Comparison of ENCODE assay signal across 8 cellular contexts in genomic region chr2:26469092-26469710, GRCh38. TPM values are rescaled to one million over a fixed set of nuclear protein-coding genes. Genes with fewer than 3 reads are reported as not detected.
DNase-seq lines count a peak whose midpoint lies in the region; ATAC-seq, FAIRE-seq and TF ChIP-seq lines count a peak whose summit lies in the region.

No MANE protein-coding gene starts in this region.

- TF ChIP-seq POLR2A in adrenal gland (IDR thresholded peaks at IDR 0.05) = no peak

- ATAC-seq in GM21529 (IDR thresholded peaks at IDR 0.05; ENCODE audit: unreplicated experiment) (no peak), GM21786 (IDR thresholded peaks at IDR 0.05; ENCODE audit: unreplicated experiment) (no peak)

- no peaks in the 10 kb centered on the region for H3K4me1 ChIP-seq in adrenal gland (replicated peaks in 1 of 2)
- no peaks in the 10 kb centered on the region for H3K4me1 ChIP-seq in kidney (ENCODE audit: control insufficient read depth in 1 of 2, insufficient read depth in 1 of 2, low read depth in 1 of 2, low read length in 2 of 2)

- H3K36me3 ChIP-seq in adrenal gland (replicated peaks in 1 of 2) = no peaks in the 10 kb centered on the region
- no peaks in the 10 kb centered on the region for H3K36me3 ChIP-seq in kidney (ENCODE audit: control insufficient read depth in 1 of 2, insufficient read depth in 2 of 2, low read length in 2 of 2)

- peak; percentile 28 for DNase-seq in DMS114 treated with DMSO at 0.1 percent for 48 hours (lab: John Stamatoyannopoulos, UW; ENCODE audit: unreplicated experiment)
- DNase-seq in HuH-7.5 (ENCODE audit: low spot score) = peak; percentile 73
- peak; percentile 77 for DNase-seq in RPMI8226
- DNase-seq in adrenal gland = peak in 2 of 7 donors; percentile 45 to 74
- peak; percentile 61 for DNase-seq in kidney
- peak; percentile 11 to 24 for DNase-seq in stimulated activated CD8-positive, alpha-beta memory T cell treated with anti-CD3 and anti-CD28 coated beads, Interleukin-7, amount 100 ng/mL, for 4 hours (ENCODE audit: low read depth in 2 of 2)

- no peak overlapping the region for H3K4me3 ChIP-seq in adrenal gland
- no peak overlapping the region for H3K4me3 ChIP-seq in kidney (ENCODE audit: low read length in 2 of 2)

- intact Hi-C loops in adrenal gland (cut with DNase I) (loop anchor here in 1 of 2 donors (10.0 kb wide), 1 partner anchor 114 kb away; no protein-coding TSS in a partner anchor), kidney (cut with DNase I) (no loop called here)

- TF ChIP-seq CTCF in adrenal gland (IDR thresholded peaks at IDR 0.05) (peak in 5 of 6 experiments; percentile 35 to 64 (median 60)), kidney (IDR thresholded peaks at IDR 0.05; ENCODE audit: borderline replicate concordance, extremely low read depth, insufficient read depth) (peak; percentile 36)

- H3K27me3 ChIP-seq in adrenal gland = no peaks in the 10 kb centered on the region

- no peak for FAIRE-seq in kidney (lab: Jason Lieb, UNC)

- H3K9ac ChIP-seq in kidney (ENCODE audit: low read length in 2 of 2) = no peak overlapping the region

- H3K27ac ChIP-seq in adrenal gland (no peak overlapping the region), kidney (ENCODE audit: low read depth in 2 of 2, low read length in 2 of 2) (no peak overlapping the region)

- WGBS in adrenal gland, 4 donors = 18 to 33% (median 24%) methylated on average over 5 of the region's 5 CpGs

- H3K9me3 ChIP-seq in adrenal gland (replicated peaks in 1 of 3) (no peaks in the 10 kb centered on the region), kidney (ENCODE audit: control insufficient read depth in 1 of 2, low read length in 2 of 2) (peaks cover 2 to 10% of the 10 kb centered on the region in 2 donors)

RNA-seq across cellular contexts. Expression of gene OTOF, which starts 8.7 kb away (rescaled TPM):
- total RNA-seq in adrenal gland (1 to 10 TPM in 4 of 8 donors, under 1 TPM in 4; 0.18 to 2.0 (median 1.1) TPM), kidney (0.16 TPM)
- polyA plus RNA-seq in adrenal gland (1 to 10 TPM in 2 of 3 donors, under 1 TPM in 1; 0.33 to 1.6 (median 1.1) TPM), kidney (ENCODE audit: insufficient read depth, low read depth, low replicate concordance) (not detected)
